8 cellular contexts compared by ENCODE assay signal in the genomic region with DNA sequence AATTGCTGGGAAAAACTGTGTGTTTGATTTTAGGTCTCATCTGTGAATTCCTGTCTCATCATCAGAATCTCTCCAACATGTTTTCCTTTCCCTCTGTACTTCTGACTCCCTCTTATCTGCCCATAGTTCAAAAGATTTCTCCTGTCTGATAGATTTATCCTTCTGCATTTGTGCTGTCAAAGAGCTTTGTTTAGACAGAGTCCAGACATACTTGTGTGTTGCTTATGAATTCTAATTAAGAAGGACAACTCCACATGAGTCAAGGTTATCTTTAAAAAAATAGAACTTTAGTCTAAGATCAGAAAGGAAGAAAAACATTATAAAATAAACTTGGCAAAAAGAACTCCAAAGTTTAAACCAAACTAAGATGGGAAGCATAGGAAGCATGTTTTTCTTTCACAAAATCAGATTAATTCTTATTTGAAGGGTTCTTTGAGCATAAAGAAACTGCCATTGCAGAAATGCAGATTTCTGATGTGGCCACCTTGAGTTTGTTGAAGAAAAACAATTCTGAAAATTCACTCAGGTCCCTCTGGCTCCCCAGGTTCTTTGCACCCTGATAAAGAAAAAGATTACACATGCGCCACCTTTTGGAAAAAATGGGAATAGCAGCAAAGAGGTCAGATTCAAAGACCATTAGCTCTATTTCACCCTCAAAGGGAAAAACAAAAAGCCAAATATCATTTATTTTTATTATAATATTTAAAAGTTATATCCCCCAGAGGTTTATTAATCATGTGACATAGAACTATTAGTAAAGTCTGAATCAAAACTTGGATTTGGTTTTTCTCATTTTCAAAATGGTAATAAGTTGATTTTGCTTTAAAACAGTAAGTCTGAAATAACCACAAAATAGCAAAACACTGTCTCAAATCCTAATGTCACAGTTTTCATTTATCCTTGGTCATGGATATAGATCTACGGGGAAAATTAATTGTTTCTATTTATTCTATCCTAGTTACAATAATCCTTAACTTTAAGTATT.
DNase-seq lines count a peak whose midpoint lies in the region; ATAC-seq and TF ChIP-seq lines count a peak whose summit lies in the region.

No MANE protein-coding gene starts in this region.

- TF ChIP-seq CTCF in CD4-positive, alpha-beta T cell (IDR thresholded peaks at IDR 0.05): peak; percentile 87
- peak; percentile 86 for TF ChIP-seq CTCF in choroid plexus epithelial cell (conservative IDR thresholded peaks at IDR 0.05; ENCODE audit: low read depth, low read length)
- peak; percentile 49 to 75 (median 68) for TF ChIP-seq CTCF in right lobe of liver (IDR thresholded peaks at IDR 0.05)

- H3K27me3 ChIP-seq in CD4-positive, alpha-beta T cell (ENCODE audit: control insufficient read depth, insufficient read depth, low read length): peaks cover 6% of the 10 kb centered on the region
- no peaks in the 10 kb centered on the region for H3K27me3 ChIP-seq in right lobe of liver

- no peak overlapping the region for H3K27ac Mint-ChIP-seq in CD4-positive, alpha-beta T cell
- no peak overlapping the region for H3K27ac Mint-ChIP-seq in T-cell
- H3K27ac Mint-ChIP-seq in stimulated activated naive B cell treated with anti-CD40 and anti-IgM and Interleukin-4, amounts not matched to agents 10 μg/mL and 1 μg/mL and 100 μg/mL, for 72 hours: no peak overlapping the region

- H3K4me3 ChIP-seq in choroid plexus epithelial cell (ENCODE audit: low read depth, low read length) (no peak overlapping the region), right lobe of liver (no peak overlapping the region)

- DNase-seq in CD4-positive, alpha-beta T cell: peak in 5 of 10 experiments; percentile 1 to 34 (median 6)
- DNase-seq in HT1080 (ENCODE audit: low read depth) (peak; percentile 32), T-cell (peak in 19 of 34 experiments; percentile 0 to 33 (median 10)), choroid plexus epithelial cell (ENCODE audit: low read depth) (peak; percentile 85), right lobe of liver (no peak)
- DNase-seq in stimulated activated naive B cell treated with anti-CD40 and anti-IgM and Interleukin-4, amounts not matched to agents 10 μg/mL and 1 μg/mL and 100 μg/mL, for 72 hours: peak; percentile 24

- H3K4me3 Mint-ChIP-seq in CD4-positive, alpha-beta T cell: no peak overlapping the region
- H3K4me3 Mint-ChIP-seq in T-cell: no peak overlapping the region
- H3K4me3 Mint-ChIP-seq in stimulated activated naive B cell treated with anti-CD40 and anti-IgM and Interleukin-4, amounts not matched to agents 10 μg/mL and 1 μg/mL and 100 μg/mL, for 72 hours: no peak overlapping the region

- POLR2A ChIA-PET in CD4-positive, alpha-beta T cell (lab: Charles Lee): no interaction called here
- POLR2A ChIA-PET in T-cell (lab: Charles Lee): no interaction called here

- peak; percentile 52 for ATAC-seq in CD4-positive, alpha-beta T cell (ENCODE audit: poor library complexity)
- peak; percentile 86 for ATAC-seq in GM18867 (IDR thresholded peaks at IDR 0.05; ENCODE audit: unreplicated experiment)
- ATAC-seq in T-cell (replicated peaks in 1 of 4): peak in 1 of 4 experiments; percentile 54
- ATAC-seq in right lobe of liver: peak; percentile 48 to 62 (median 54)
- peak in 1 of 2 donors; percentile 48 for ATAC-seq in stimulated activated naive B cell treated with anti-CD40 and anti-IgM and Interleukin-4, amounts not matched to agents 10 μg/mL and 1 μg/mL and 100 μg/mL, for 72 hours (replicated peaks)
- no peak for ATAC-seq in HG02870 (IDR thresholded peaks at IDR 0.05; ENCODE audit: unreplicated experiment)

- no peaks in the 10 kb centered on the region for H3K9me3 Mint-ChIP-seq in CD4-positive, alpha-beta T cell
- H3K9me3 Mint-ChIP-seq in T-cell: no peaks in the 10 kb centered on the region
- H3K9me3 Mint-ChIP-seq in stimulated activated naive B cell treated with anti-CD40 and anti-IgM and Interleukin-4, amounts not matched to agents 10 μg/mL and 1 μg/mL and 100 μg/mL, for 72 hours: no peaks in the 10 kb centered on the region

- WGBS in right lobe of liver (ENCODE audit: insufficient coverage, low coverage, low lambda C conversion rate, missing lambda C conversion rate): 12% methylated on average over 2 of the region's 2 CpGs

- H3K4me1 Mint-ChIP-seq in CD4-positive, alpha-beta T cell (ENCODE audit: low read depth): no peaks in the 10 kb centered on the region
- H3K4me1 Mint-ChIP-seq in T-cell: no peaks in the 10 kb centered on the region
- no peaks in the 10 kb centered on the region for H3K4me1 Mint-ChIP-seq in stimulated activated naive B cell treated with anti-CD40 and anti-IgM and Interleukin-4, amounts not matched to agents 10 μg/mL and 1 μg/mL and 100 μg/mL, for 72 hours

- no peaks in the 10 kb centered on the region for H3K4me1 ChIP-seq in right lobe of liver

- TF ChIP-seq POLR2A in right lobe of liver (IDR thresholded peaks at IDR 0.05): no peak

- no peaks in the 10 kb centered on the region for H3K36me3 ChIP-seq in right lobe of liver

- H3K27ac ChIP-seq in CD4-positive, alpha-beta T cell (ENCODE audit: low read depth, low read length): no peak overlapping the region
- H3K27ac ChIP-seq in right lobe of liver: no peak overlapping the region

- CTCF ChIA-PET in CD4-positive, alpha-beta T cell (lab: Charles Lee): interaction anchor here (1.3 kb wide), 1 partner anchor 10 kb away, joined by 8 read pairs; no protein-coding TSS in a partner anchor
- CTCF ChIA-PET in T-cell (lab: Charles Lee): interaction anchor here (0.6 to 0.9 kb wide), 5 partner anchors 10 to 55 kb away, joined by 3 to 6 read pairs (median 4); no protein-coding TSS in a partner anchor

- H3K36me3 Mint-ChIP-seq in CD4-positive, alpha-beta T cell (ENCODE audit: low read depth): no peaks in the 10 kb centered on the region
- H3K36me3 Mint-ChIP-seq in T-cell: no peaks in the 10 kb centered on the region
- no peaks in the 10 kb centered on the region for H3K36me3 Mint-ChIP-seq in stimulated activated naive B cell treated with anti-CD40 and anti-IgM and Interleukin-4, amounts not matched to agents 10 μg/mL and 1 μg/mL and 100 μg/mL, for 72 hours

- H3K9me3 ChIP-seq in CD4-positive, alpha-beta T cell (ENCODE audit: control insufficient read depth, low read length): no peaks in the 10 kb centered on the region
- H3K9me3 ChIP-seq in right lobe of liver: no peaks in the 10 kb centered on the region

- intact Hi-C loops in CD4-positive, alpha-beta T cell (cut with DNase I, micrococcal nuclease): no loop called here
- intact Hi-C loops in right lobe of liver (cut with DNase I): no loop called here

- peaks cover 5% of the 10 kb centered on the region for H3K27me3 Mint-ChIP-seq in CD4-positive, alpha-beta T cell
- peaks cover 5 to 7% of the 10 kb centered on the region in 2 donors for H3K27me3 Mint-ChIP-seq in T-cell
- peaks cover 0 to 2% of the 10 kb centered on the region in 2 donors for H3K27me3 Mint-ChIP-seq in stimulated activated naive B cell treated with anti-CD40 and anti-IgM and Interleukin-4, amounts not matched to agents 10 μg/mL and 1 μg/mL and 100 μg/mL, for 72 hours

Comparison
In these comparisons a context has a peak if more than half of its experiments do, and no peak if none do; other contexts are left out.
1. DNase-seq: peak in HT1080 (single experiment), T-cell (19 of 34), choroid plexus epithelial cell (single experiment) and stimulated activated naive B cell treated with anti-CD40 and anti-IgM and Interleukin-4, amounts not matched to agents 10 μg/mL and 1 μg/mL and 100 μg/mL, for 72 hours (single experiment); none in right lobe of liver (0 of 3).
2. Peak in every context shown above with its lines, with median percentiles within 50 percentile points of each other: CTCF ChIP-seq.